ENCODE assay signal across 7 cellular contexts in the genomic region with DNA sequence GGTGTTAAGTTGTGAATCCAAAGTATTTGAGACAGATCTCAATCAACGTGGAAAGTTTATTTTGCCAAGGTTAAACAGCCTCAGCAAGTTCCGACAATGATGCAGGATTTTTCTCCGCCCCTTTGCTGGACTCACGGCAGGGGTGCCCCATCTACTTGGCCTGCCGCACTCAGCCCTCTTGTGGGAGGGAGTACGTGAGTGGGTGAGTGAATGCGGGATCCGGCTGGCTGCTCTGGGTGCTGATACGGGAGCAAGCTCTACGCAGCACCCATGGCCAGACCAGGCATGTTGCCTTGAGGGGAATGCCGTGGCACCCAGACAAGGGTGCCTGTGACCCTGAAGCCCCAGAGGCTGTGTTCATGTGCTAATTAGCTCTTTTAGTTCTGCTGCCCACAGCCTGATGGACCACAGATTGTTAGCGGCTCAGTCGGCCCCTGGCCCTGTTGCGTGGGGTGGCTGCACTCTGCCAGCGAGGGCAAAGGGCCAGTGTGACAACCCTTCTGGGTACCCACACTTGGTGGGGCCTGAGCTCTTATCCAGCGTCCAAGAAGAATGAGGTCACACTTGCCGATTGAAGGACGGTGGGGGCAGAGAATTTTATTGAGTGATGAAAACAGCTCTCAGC.
A peak's percentile ranks its signal among the peaks of the same experiment; 100 is the strongest.
DNase-seq lines count a peak whose midpoint lies in the region; ATAC-seq, FAIRE-seq and TF ChIP-seq lines count a peak whose summit lies in the region.
"Not testable (repeated sequence)": the region's sequence is repeated elsewhere in the genome, so short reads cannot be mapped to it uniquely, and the experiment has no call there.

No MANE protein-coding gene starts in this region.

- not testable (repeated sequence) for H3K9me3 ChIP-seq in MG63; K562 (replicated peaks; ENCODE audit: control insufficient read depth, insufficient read depth, low read depth, low read length); HepG2 (ENCODE audit: low read length); upper lobe of right lung

- H3K4me3 ChIP-seq in MG63; K562; HepG2 (replicated peaks in 1 of 3; ENCODE audit: insufficient read depth in 1 of 3, low read depth in 2 of 3, low read length in 3 of 3); upper lobe of right lung: not testable (repeated sequence)

- not testable (repeated sequence) for H3K9me1 ChIP-seq in K562 (ENCODE audit: control insufficient read depth, insufficient read depth, low read length)

- H3K27me3 ChIP-seq in MG63; K562 (ENCODE audit: control insufficient read depth in 2 of 2, insufficient read depth in 2 of 2, low read length in 2 of 2); foreskin keratinocyte; HepG2 (ENCODE audit: control insufficient read depth in 1 of 2, insufficient read depth in 2 of 2, low read length in 2 of 2); upper lobe of right lung: not testable (repeated sequence)

- TF ChIP-seq RAD21 in K562 (CRISPR knock-in tag; conservative IDR thresholded peaks at IDR 0.05 in 1 of 2, IDR thresholded peaks at IDR 0.05 in 1 of 2); HepG2 (CRISPR knock-in tag; IDR thresholded peaks at IDR 0.05): not testable (repeated sequence)

- H3K79me2 ChIP-seq in K562 (ENCODE audit: control insufficient read depth, insufficient read depth, low read length); HepG2 (ENCODE audit: insufficient read depth, low read length): not testable (repeated sequence)

- not testable (repeated sequence) for H4K20me1 ChIP-seq in K562 (replicated peaks; ENCODE audit: control insufficient read depth, insufficient read depth, low read length); HepG2 (ENCODE audit: insufficient read depth, low read length)

- in situ Hi-C loops in K562 (cut with MboI); HepG2 (cut with HindIII; ENCODE audit: extremely low pct_ligation_motif_present, low pct_unique_long_range_greater_than_20kb): not testable (repeated sequence)

- TF ChIP-seq POLR2A in GM12892 (IDR thresholded peaks at IDR 0.05; ENCODE audit: low read depth, low read length); K562 (conservative IDR thresholded peaks at IDR 0.05); HepG2 (IDR thresholded peaks at IDR 0.05; ENCODE audit: insufficient read depth in 1 of 2, low read depth in 2 of 2, low read length in 2 of 2): not testable (repeated sequence)

- not testable (repeated sequence) for H3K9ac ChIP-seq in K562 (ENCODE audit: insufficient read depth in 1 of 2, low read depth in 2 of 2, low read length in 2 of 2); HepG2 (ENCODE audit: insufficient read depth, low read depth, low read length)

- not testable (repeated sequence) for H3K4me2 ChIP-seq in K562 (ENCODE audit: insufficient read depth, low read length); HepG2 (ENCODE audit: low read depth, low read length)

- CTCF ChIA-PET in K562 (lab: Yijun Ruan, JAX; ENCODE audit: low intra/inter-chr PET ratio); HepG2 (lab: Yijun Ruan, JAX; ENCODE audit: low intra/inter-chr PET ratio, low total read pairs): not testable (repeated sequence)

- WGBS in K562 (ENCODE audit: insufficient coverage, low coverage, missing lambda C conversion rate) = 0% methylated on average over 4 of the region's 18 CpGs
- whole genome bisulfite sequencing in HepG2 (ENCODE audit: low lambda C conversion rate) = 40% methylated on average over 2 of the region's 18 CpGs

- POLR2A ChIA-PET in K562 (lab: Yijun Ruan, JAX); HepG2 (lab: Yijun Ruan, JAX): not testable (repeated sequence)

- H3K36me3 ChIP-seq in MG63; K562 (ENCODE audit: control insufficient read depth, insufficient read depth, low read length); HepG2 (replicated peaks in 1 of 2; ENCODE audit: control insufficient read depth in 1 of 2, insufficient read depth in 2 of 2, low read length in 2 of 2); upper lobe of right lung: not testable (repeated sequence)

- intact Hi-C loops in K562 (cut with micrococcal nuclease); HepG2 (cut with micrococcal nuclease; ENCODE audit: unreplicated experiment); upper lobe of right lung (cut with DNase I): not testable (repeated sequence)

- not testable (repeated sequence) for BruUV-seq in K562 (replicated peaks; lab: Mats Ljungman, UMichigan); HepG2 (replicated peaks; lab: Mats Ljungman, UMichigan)

- not testable (repeated sequence) for H3K27ac ChIP-seq in K562 (ENCODE audit: extremely low read depth, low read depth, low read length); foreskin keratinocyte; HepG2 (ENCODE audit: extremely low read length, insufficient read depth, low read length); upper lobe of right lung

- TF ChIP-seq CTCF in K562 (IDR thresholded peaks at IDR 0.05 in 2 of 3, conservative IDR thresholded peaks at IDR 0.05 in 1 of 3; ENCODE audit: insufficient read depth in 2 of 3, low read depth in 1 of 3, low read length in 3 of 3); foreskin keratinocyte (conservative IDR thresholded peaks at IDR 0.05); HepG2 (CRISPR knock-in tag; IDR thresholded peaks at IDR 0.05); upper lobe of right lung (IDR thresholded peaks at IDR 0.05): not testable (repeated sequence)

- DNase-seq in GM12892 (ENCODE audit: insufficient read length); K562 (ENCODE audit: extremely low read depth in 1 of 4, low spot score in 3 of 4); foreskin keratinocyte; HepG2 (ENCODE audit: low spot score); upper lobe of right lung: not testable (repeated sequence)
- peak; percentile 14 for DNase-seq in MG63

- H2AFZ ChIP-seq in K562 (ENCODE audit: low read depth, low read length); HepG2 (ENCODE audit: low read length): not testable (repeated sequence)

- ATAC-seq in SK-N-SH treated with all-trans-retinoic acid at 6 μM for 48 hours = peak; percentile 47
- peak; percentile 68 for ATAC-seq in K562
- peak; percentile 65 for ATAC-seq in foreskin keratinocyte
- ATAC-seq in HepG2 = peak; percentile 57; the same call in 2 of the 3 replicates
- ATAC-seq in upper lobe of right lung = peak; percentile 77

- H3K4me1 ChIP-seq in K562 (replicated peaks in 1 of 2; ENCODE audit: control insufficient read depth in 2 of 2, insufficient read depth in 2 of 2, low read length in 2 of 2); foreskin keratinocyte; HepG2 (ENCODE audit: insufficient read depth, low read length); upper lobe of right lung: not testable (repeated sequence)

- TF ChIP-seq EP300 in K562 (IDR thresholded peaks at IDR 0.05; ENCODE audit: low read length); HepG2 (IDR thresholded peaks at IDR 0.05; ENCODE audit: low read depth in 2 of 2, low read length in 2 of 2); HepG2 (CRISPR knock-in tag; IDR thresholded peaks at IDR 0.05; ENCODE audit: borderline replicate concordance): not testable (repeated sequence)

- FAIRE-seq in GM12892 (lab: Jason Lieb, UNC) = peak; percentile 30
- not testable (repeated sequence) for FAIRE-seq in K562 (lab: Jason Lieb, UNC); HepG2 (lab: Jason Lieb, UNC)
